ENCODE assay signal across 31 cellular contexts in the genomic region with DNA sequence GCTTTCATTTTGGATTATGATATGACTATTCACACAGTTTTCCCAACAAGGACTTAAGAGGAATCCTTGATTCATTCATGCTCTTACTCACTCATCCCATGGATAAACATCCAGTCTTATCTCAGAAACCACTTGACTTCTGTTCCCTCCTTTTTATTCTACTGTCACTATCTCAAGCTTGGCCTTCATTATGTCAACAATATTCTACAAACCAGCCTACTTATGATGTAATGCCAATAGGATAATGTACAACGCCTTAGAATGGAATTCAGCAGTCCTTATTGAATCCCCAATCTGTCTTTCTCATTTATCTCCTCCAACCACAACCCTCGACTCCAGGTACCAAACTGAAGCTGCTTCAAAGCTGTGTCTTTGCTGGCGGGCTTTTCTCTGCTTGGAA.
"Had no signal": no experiment of that assay in that cellular context is flagged by ENCODE, and none has a peak within 500 bp of the region (broad histone marks: within the 10 kb centered on the region; RNA-seq: fewer than 3 reads in every experiment).

No MANE protein-coding gene starts in this region.

- ATAC-seq: activated naive CD4-positive, alpha-beta T cell treated with anti-CD3 and anti-CD28 coated beads, Interleukin-2, amount 50 U/mL, for 72 hours; activated naive CD8-positive, alpha-beta T cell treated with anti-CD3 and anti-CD28 coated beads, Interleukin-2, amount 50 U/mL, for 24 hours; activated T-cell treated with anti-CD3 and anti-CD28 coated beads, Interleukin-2, amount 50 U/mL, for 4 hours; Panc1; Right ventricle myocardium inferior; T-cell had no signal

- H3K9me3 Mint-ChIP-seq: activated CD4-positive, alpha-beta memory T cell treated with anti-CD3 and anti-CD28 coated beads for 36 hours; activated CD4-positive, alpha-beta T cell treated with anti-CD3 and anti-CD28 coated beads, Interleukin-2, amount 10 ng/mL, durations not matched to agents 7 days and 5 days; activated naive CD8-positive, alpha-beta T cell treated with anti-CD3 and anti-CD28 coated beads, Interleukin-2, amount 50 U/mL, for 24 hours had no signal

- H3K4me3 ChIP-seq: cardiac muscle cell, SK-N-MC had no signal

- DNase-seq: activated CD4-positive, alpha-beta memory T cell treated with anti-CD3 and anti-CD28 coated beads for 36 hours; activated CD4-positive, alpha-beta T cell treated with anti-CD3 and anti-CD28 coated beads, Interleukin-2, amount 10 ng/mL, durations not matched to agents 7 days and 5 days; activated CD4-positive, CD25-positive, alpha-beta regulatory T cell; activated CD8-positive, alpha-beta memory T cell treated with anti-CD3 and anti-CD28 coated beads for 24 hours; activated effector memory CD4-positive, alpha-beta T cell treated with anti-CD3 and anti-CD28 coated beads, Interleukin-2, amount 50 U/mL, for 16 hours; activated naive CD4-positive, alpha-beta T cell treated with Interleukin-2 at 50 U/mL for 16 hours; activated naive CD8-positive, alpha-beta T cell treated with anti-CD3 and anti-CD28 coated beads, Interleukin-2, amount 50 U/mL, for 24 hours; activated T-cell treated with anti-CD3 and anti-CD28 coated beads, Interleukin-2, amount 50 U/mL, for 4 hours; amygdala; brain microvascular endothelial cell; cerebellar nuclear complex; Karpas-422; NCI-H1105 treated with DMSO at 0.1 percent for 48 hours; NCI-H1436 treated with DMSO at 0.1 percent for 48 hours; NCI-H1930; NCI-H2171; NCI-H345; NCI-H510A; NCI-H526 treated with DMSO at 0.1 percent for 48 hours; NCI-H82; RPMI8226; T-cell; T-helper 2 cell; T1000 had no signal

- H3K36me3 Mint-ChIP-seq: activated CD4-positive, alpha-beta memory T cell treated with anti-CD3 and anti-CD28 coated beads for 36 hours; activated naive CD4-positive, alpha-beta T cell treated with anti-CD3 and anti-CD28 coated beads, Interleukin-2, amount 50 U/mL, for 72 hours; T-cell had no signal

- H3K4me3 Mint-ChIP-seq: activated CD4-positive, alpha-beta memory T cell treated with anti-CD3 and anti-CD28 coated beads for 36 hours; activated CD4-positive, alpha-beta T cell treated with anti-CD3 and anti-CD28 coated beads, Interleukin-2, amount 10 ng/mL, durations not matched to agents 7 days and 5 days; activated naive CD8-positive, alpha-beta T cell treated with anti-CD3 and anti-CD28 coated beads, Interleukin-2, amount 50 U/mL, for 24 hours; activated T-cell treated with anti-CD3 and anti-CD28 coated beads, Interleukin-2, amount 50 U/mL, for 4 hours; T-cell had no signal

- H3K27me3 ChIP-seq: brain microvascular endothelial cell had no signal

- FAIRE-seq: colon had no signal

- H3K36me3 ChIP-seq: brain microvascular endothelial cell, cardiac muscle cell had no signal

- H3K27ac ChIP-seq: brain microvascular endothelial cell, cardiac muscle cell, SK-N-MC, VCaP had no signal

- H3K27me3 Mint-ChIP-seq: activated CD4-positive, alpha-beta memory T cell treated with anti-CD3 and anti-CD28 coated beads for 36 hours; activated CD4-positive, alpha-beta T cell treated with anti-CD3 and anti-CD28 coated beads, Interleukin-2, amount 10 ng/mL, durations not matched to agents 7 days and 5 days; activated naive CD8-positive, alpha-beta T cell treated with anti-CD3 and anti-CD28 coated beads, Interleukin-2, amount 50 U/mL, for 24 hours; T-cell had no signal

- H3K4me1 Mint-ChIP-seq: activated CD4-positive, alpha-beta T cell treated with anti-CD3 and anti-CD28 coated beads, Interleukin-2, amount 10 ng/mL, durations not matched to agents 7 days and 5 days; activated naive CD8-positive, alpha-beta T cell treated with anti-CD3 and anti-CD28 coated beads, Interleukin-2, amount 50 U/mL, for 24 hours; T-cell had no signal

- H3K27ac Mint-ChIP-seq: activated CD4-positive, alpha-beta memory T cell treated with anti-CD3 and anti-CD28 coated beads for 36 hours; activated CD4-positive, alpha-beta T cell treated with anti-CD3 and anti-CD28 coated beads, Interleukin-2, amount 10 ng/mL, durations not matched to agents 7 days and 5 days; activated naive CD4-positive, alpha-beta T cell treated with anti-CD3 and anti-CD28 coated beads, Interleukin-2, amount 50 U/mL, for 72 hours; activated naive CD8-positive, alpha-beta T cell treated with anti-CD3 and anti-CD28 coated beads, Interleukin-2, amount 50 U/mL, for 24 hours; T-cell had no signal
